Comparison of ENCODE assay signal across 11 cellular contexts in genomic region chr13:41356788-41357187, GRCh38. TPM values are rescaled to one million over a fixed set of nuclear protein-coding genes. Genes with fewer than 3 reads are reported as not detected.
DNase-seq lines count a peak whose midpoint lies in the region; ATAC-seq and TF ChIP-seq lines count a peak whose summit lies in the region.
"Had no signal": no experiment of that assay in that cellular context is flagged by ENCODE, and none has a peak within 500 bp of the region (broad histone marks: within the 10 kb centered on the region; RNA-seq: fewer than 3 reads in every experiment).

No MANE protein-coding gene starts in this region.

- H3K4me1 ChIP-seq in CD8-positive, alpha-beta memory T cell (ENCODE audit: insufficient read depth, low read length): peaks cover 69% of the 10 kb centered on the region
- H3K4me1 ChIP-seq in neutrophil (ENCODE audit: control insufficient read depth in 1 of 2, insufficient read depth in 1 of 2, low read depth in 1 of 2, low read length in 1 of 2): peaks cover 27 to 44% of the 10 kb centered on the region in 2 experiments

- H3K27ac Mint-ChIP-seq in CD8-positive, alpha-beta memory T cell: peak overlapping the region; percentile 90 to 100 (median 93)
- peak overlapping the region; percentile 99 for H3K27ac Mint-ChIP-seq in T-helper 2 cell treated with Interferon-gamma antibody and Interleukin-4, amounts not matched to agents 5 μg/mL and 100 μg/mL, for 36 hours
- H3K27ac Mint-ChIP-seq in activated naive CD8-positive, alpha-beta T cell: peak overlapping the region; percentile 94

- POLR2A ChIA-PET in CD8-positive, alpha-beta memory T cell (lab: Charles Lee): interaction anchor here (0.5 to 0.7 kb wide), 2 partner anchors 19 to 129 kb away, joined by 3 to 5 read pairs; no protein-coding TSS in a partner anchor

- no peak for ATAC-seq in GM21526 (IDR thresholded peaks at IDR 0.05; ENCODE audit: low FRiP score, unreplicated experiment)
- ATAC-seq in GM21717 (IDR thresholded peaks at IDR 0.05; ENCODE audit: unreplicated experiment): no peak

- peak in 3 of 5 donors; percentile 34 to 68 (median 55) for DNase-seq in CD8-positive, alpha-beta memory T cell
- peak; percentile 27 for DNase-seq in T-helper 2 cell treated with Interferon-gamma antibody and Interleukin-4, amounts not matched to agents 5 μg/mL and 100 μg/mL, for 36 hours (ENCODE audit: low spot score)
- no peak for DNase-seq in OCI-M2 (lab: John Stamatoyannopoulos, UW; ENCODE audit: unreplicated experiment)
- DNase-seq in occipital lobe (lab: John Stamatoyannopoulos, UW): no peak
- DNase-seq: C1 segment of cervical spinal cord, hippocampal formation, mesenchymal stem cell had no signal

- H3K27me3 Mint-ChIP-seq in CD8-positive, alpha-beta memory T cell: peaks cover 0 to 2% of the 10 kb centered on the region in 2 donors
- H3K27me3 Mint-ChIP-seq in T-helper 2 cell treated with Interferon-gamma antibody and Interleukin-4, amounts not matched to agents 5 μg/mL and 100 μg/mL, for 36 hours (ENCODE audit: low read depth): no peaks in the 10 kb centered on the region
- H3K27me3 Mint-ChIP-seq in activated naive CD8-positive, alpha-beta T cell: no peaks in the 10 kb centered on the region

- peaks cover 6% of the 10 kb centered on the region for H3K36me3 ChIP-seq in CD8-positive, alpha-beta memory T cell (ENCODE audit: insufficient read depth, low read length)
- H3K36me3 ChIP-seq in neutrophil: peaks cover 24% of the 10 kb centered on the region

- H3K36me3 Mint-ChIP-seq in CD8-positive, alpha-beta memory T cell: peaks cover 12 to 35% (median 15%) of the 10 kb centered on the region in 3 donors
- H3K36me3 Mint-ChIP-seq in T-helper 2 cell treated with Interferon-gamma antibody and Interleukin-4, amounts not matched to agents 5 μg/mL and 100 μg/mL, for 36 hours (ENCODE audit: low read depth): peaks cover 50% of the 10 kb centered on the region
- peaks cover 17% of the 10 kb centered on the region for H3K36me3 Mint-ChIP-seq in activated naive CD8-positive, alpha-beta T cell

- no peaks in the 10 kb centered on the region for H3K9me3 Mint-ChIP-seq in CD8-positive, alpha-beta memory T cell
- no peaks in the 10 kb centered on the region for H3K9me3 Mint-ChIP-seq in T-helper 2 cell treated with Interferon-gamma antibody and Interleukin-4, amounts not matched to agents 5 μg/mL and 100 μg/mL, for 36 hours
- no peaks in the 10 kb centered on the region for H3K9me3 Mint-ChIP-seq in activated naive CD8-positive, alpha-beta T cell (ENCODE audit: low read depth)

- no peak for TF ChIP-seq CTCF in neutrophil (IDR thresholded peaks at IDR 0.05)

- peaks cover 60 to 83% (median 74%) of the 10 kb centered on the region in 3 donors for H3K4me1 Mint-ChIP-seq in CD8-positive, alpha-beta memory T cell
- peaks cover 43% of the 10 kb centered on the region for H3K4me1 Mint-ChIP-seq in T-helper 2 cell treated with Interferon-gamma antibody and Interleukin-4, amounts not matched to agents 5 μg/mL and 100 μg/mL, for 36 hours (ENCODE audit: low read depth)
- peaks cover 78% of the 10 kb centered on the region for H3K4me1 Mint-ChIP-seq in activated naive CD8-positive, alpha-beta T cell (ENCODE audit: low read depth)

- H3K9me3 ChIP-seq in CD8-positive, alpha-beta memory T cell (ENCODE audit: low read length): no peaks in the 10 kb centered on the region
- no peaks in the 10 kb centered on the region for H3K9me3 ChIP-seq in neutrophil

- CTCF ChIA-PET in CD8-positive, alpha-beta memory T cell (lab: Charles Lee): interaction anchor here (0.8 to 2.9 kb wide), 4 partner anchors 10 to 296 kb away, joined by 3 to 11 read pairs (median 4); no protein-coding TSS in a partner anchor

- H3K4me3 Mint-ChIP-seq in CD8-positive, alpha-beta memory T cell: peak overlapping the region; percentile 42 to 90 (median 70)
- H3K4me3 Mint-ChIP-seq in T-helper 2 cell treated with Interferon-gamma antibody and Interleukin-4, amounts not matched to agents 5 μg/mL and 100 μg/mL, for 36 hours: peak overlapping the region; percentile 82
- H3K4me3 Mint-ChIP-seq in activated naive CD8-positive, alpha-beta T cell: peak overlapping the region; percentile 75

- peak overlapping the region; percentile 35 for H3K4me3 ChIP-seq in CD8-positive, alpha-beta memory T cell (ENCODE audit: low read length)
- peak overlapping the region; percentile 12 to 20 for H3K4me3 ChIP-seq in neutrophil (ENCODE audit: low read depth in 1 of 2, low read length in 1 of 2)

- H3K27ac ChIP-seq in CD8-positive, alpha-beta memory T cell (ENCODE audit: low read depth, low read length): peak overlapping the region; percentile 41
- peak overlapping the region; percentile 83 for H3K27ac ChIP-seq in neutrophil

- no peaks in the 10 kb centered on the region for H3K27me3 ChIP-seq in CD8-positive, alpha-beta memory T cell (ENCODE audit: insufficient read depth, low read length, poor library complexity, severe bottlenecking)
- no peaks in the 10 kb centered on the region for H3K27me3 ChIP-seq in neutrophil

RNA-seq across cellular contexts. Expression of gene NAA16, which starts 45.7 kb away (rescaled TPM):
- total RNA-seq in CD8-positive, alpha-beta memory T cell: 10 to 100 TPM; 23.3 to 24.0 TPM
- polyA plus RNA-seq in CD8-positive, alpha-beta memory T cell: 17.0 TPM
- total RNA-seq in occipital lobe: 56.9 TPM

Comparison
In these comparisons a context has a peak if more than half of its experiments do, and no peak if none do; other contexts are left out.
1. DNase-seq: peak in CD8-positive, alpha-beta memory T cell (3 of 5) and T-helper 2 cell treated with Interferon-gamma antibody and Interleukin-4, amounts not matched to agents 5 μg/mL and 100 μg/mL, for 36 hours (single experiment); none in OCI-M2 (single experiment) and occipital lobe (single experiment).
2. Peak in every context shown above with its lines, with median percentiles within 50 percentile points of each other: H3K27ac Mint-ChIP-seq and H3K4me3 Mint-ChIP-seq.